ENCODE assay signal across 22 cellular contexts in genomic region chr6:149779644-149779963, GRCh38.
"Had no signal": no experiment of that assay in that cellular context is flagged by ENCODE, and none has a peak within 500 bp of the region (broad histone marks: within the 10 kb centered on the region; RNA-seq: fewer than 3 reads in every experiment).

No MANE protein-coding gene starts in this region.

- H3K27me3 ChIP-seq: ascending aorta, gastrocnemius medialis, upper lobe of left lung had no signal

- H3K27ac ChIP-seq: ascending aorta, gastrocnemius medialis, parathyroid adenoma, thoracic aorta, upper lobe of left lung had no signal

- DNase-seq: activated CD4-positive, alpha-beta T cell treated with anti-CD3 and anti-CD28 coated beads, Interleukin-2, amount 10 ng/mL, durations not matched to agents 7 days and 5 days; activated CD4-positive, CD25-positive, alpha-beta regulatory T cell treated with anti-CD3 and anti-CD28 coated beads, Interleukin-2, amount 50 U/mL, for 72 hours; activated CD8-positive, alpha-beta memory T cell treated with anti-CD3 and anti-CD28 coated beads, Interleukin-2, amount 10 ng/mL, durations not matched to agents 7 days and 5 days; activated CD8-positive, alpha-beta T cell treated with anti-CD3 and anti-CD28 coated beads for 36 hours; activated gamma-delta T cell; activated T-cell treated with anti-CD3 and anti-CD28 coated beads for 4 hours; effector memory CD4-positive, alpha-beta T cell; gastrocnemius medialis; nucleus accumbens; small intestine; stimulated activated CD4-positive, alpha-beta T cell treated with anti-CD3 and anti-CD28 coated beads, Interleukin-2, amount 100 ng/mL, for 24 hours; stimulated activated naive B cell treated with anti-CD40 and anti-IgM and Interleukin-4, amounts not matched to agents 10 μg/mL and 1 μg/mL and 100 μg/mL, for 72 hours; upper lobe of left lung had no signal

- H3K4me3 Mint-ChIP-seq: activated CD4-positive, alpha-beta T cell treated with anti-CD3 and anti-CD28 coated beads, Interleukin-2, amount 10 ng/mL, durations not matched to agents 7 days and 5 days; activated CD8-positive, alpha-beta memory T cell treated with anti-CD3 and anti-CD28 coated beads, Interleukin-2, amount 10 ng/mL, durations not matched to agents 7 days and 5 days; activated CD8-positive, alpha-beta T cell treated with anti-CD3 and anti-CD28 coated beads for 36 hours; activated T-helper 1 cell treated with anti-CD3 and anti-CD28 coated beads, Interleukin-12 subunit alpha, Interleukin-12 subunit beta, Interleukin-2, Interleukin-4 antibody, amounts not matched to agents 30 ng/mL and 10 ng/mL and 1 ng/mL, durations not matched to agents 14 hours and 24 hours and 36 hours; central memory CD8-positive, alpha-beta T cell; nephron; stimulated activated naive B cell treated with anti-CD40 and anti-IgM and Interleukin-4, amounts not matched to agents 10 μg/mL and 1 μg/mL and 100 μg/mL, for 72 hours had no signal

- H3K4me1 Mint-ChIP-seq: activated CD4-positive, alpha-beta T cell treated with anti-CD3 and anti-CD28 coated beads, Interleukin-2, amount 10 ng/mL, durations not matched to agents 7 days and 5 days; activated CD8-positive, alpha-beta memory T cell treated with anti-CD3 and anti-CD28 coated beads, Interleukin-2, amount 10 ng/mL, durations not matched to agents 7 days and 5 days; central memory CD8-positive, alpha-beta T cell; nephron; stimulated activated naive B cell treated with anti-CD40 and anti-IgM and Interleukin-4, amounts not matched to agents 10 μg/mL and 1 μg/mL and 100 μg/mL, for 72 hours had no signal

- H3K4me3 ChIP-seq: ascending aorta, gastrocnemius medialis, thoracic aorta, upper lobe of left lung had no signal

- ATAC-seq: activated CD8-positive, alpha-beta memory T cell treated with anti-CD3 and anti-CD28 coated beads, Interleukin-2, amount 10 ng/mL, durations not matched to agents 7 days and 5 days; activated CD8-positive, alpha-beta T cell treated with anti-CD3 and anti-CD28 coated beads for 36 hours; activated naive CD4-positive, alpha-beta T cell treated with anti-CD3 and anti-CD28 coated beads, Interleukin-2, amount 50 U/mL, for 72 hours; esophagus mucosa; gastrocnemius medialis; sciatic nerve; stimulated activated naive B cell treated with anti-CD40 and anti-IgM and Interleukin-4, amounts not matched to agents 10 μg/mL and 1 μg/mL and 100 μg/mL, for 72 hours had no signal

- H3K27me3 Mint-ChIP-seq: activated CD4-positive, alpha-beta T cell treated with anti-CD3 and anti-CD28 coated beads, Interleukin-2, amount 10 ng/mL, durations not matched to agents 7 days and 5 days; activated CD8-positive, alpha-beta memory T cell treated with anti-CD3 and anti-CD28 coated beads, Interleukin-2, amount 10 ng/mL, durations not matched to agents 7 days and 5 days; activated CD8-positive, alpha-beta T cell treated with anti-CD3 and anti-CD28 coated beads for 36 hours; central memory CD8-positive, alpha-beta T cell; stimulated activated naive B cell treated with anti-CD40 and anti-IgM and Interleukin-4, amounts not matched to agents 10 μg/mL and 1 μg/mL and 100 μg/mL, for 72 hours had no signal

- H3K27ac Mint-ChIP-seq: activated CD4-positive, alpha-beta T cell treated with anti-CD3 and anti-CD28 coated beads, Interleukin-2, amount 10 ng/mL, durations not matched to agents 7 days and 5 days; activated CD8-positive, alpha-beta memory T cell treated with anti-CD3 and anti-CD28 coated beads, Interleukin-2, amount 10 ng/mL, durations not matched to agents 7 days and 5 days; activated CD8-positive, alpha-beta T cell treated with anti-CD3 and anti-CD28 coated beads for 36 hours; activated naive CD4-positive, alpha-beta T cell treated with anti-CD3 and anti-CD28 coated beads, Interleukin-2, amount 50 U/mL, for 72 hours; activated T-helper 1 cell treated with anti-CD3 and anti-CD28 coated beads, Interleukin-12 subunit alpha, Interleukin-12 subunit beta, Interleukin-2, Interleukin-4 antibody, amounts not matched to agents 30 ng/mL and 10 ng/mL and 1 ng/mL, durations not matched to agents 14 hours and 24 hours and 36 hours; nephron; stimulated activated naive B cell treated with anti-CD40 and anti-IgM and Interleukin-4, amounts not matched to agents 10 μg/mL and 1 μg/mL and 100 μg/mL, for 72 hours had no signal

- H3K9me3 ChIP-seq: ascending aorta, gastrocnemius medialis, thoracic aorta, upper lobe of left lung had no signal

- H3K9me3 Mint-ChIP-seq: activated CD4-positive, alpha-beta T cell treated with anti-CD3 and anti-CD28 coated beads, Interleukin-2, amount 10 ng/mL, durations not matched to agents 7 days and 5 days; activated CD8-positive, alpha-beta T cell treated with anti-CD3 and anti-CD28 coated beads for 36 hours; activated naive CD4-positive, alpha-beta T cell treated with anti-CD3 and anti-CD28 coated beads, Interleukin-2, amount 50 U/mL, for 72 hours; activated T-helper 1 cell treated with anti-CD3 and anti-CD28 coated beads, Interleukin-12 subunit alpha, Interleukin-12 subunit beta, Interleukin-2, Interleukin-4 antibody, amounts not matched to agents 30 ng/mL and 10 ng/mL and 1 ng/mL, durations not matched to agents 14 hours and 24 hours and 36 hours; central memory CD8-positive, alpha-beta T cell; nephron; stimulated activated naive B cell treated with anti-CD40 and anti-IgM and Interleukin-4, amounts not matched to agents 10 μg/mL and 1 μg/mL and 100 μg/mL, for 72 hours had no signal
